Comparison of ENCODE assay signal across 8 cellular contexts in the genomic region with DNA sequence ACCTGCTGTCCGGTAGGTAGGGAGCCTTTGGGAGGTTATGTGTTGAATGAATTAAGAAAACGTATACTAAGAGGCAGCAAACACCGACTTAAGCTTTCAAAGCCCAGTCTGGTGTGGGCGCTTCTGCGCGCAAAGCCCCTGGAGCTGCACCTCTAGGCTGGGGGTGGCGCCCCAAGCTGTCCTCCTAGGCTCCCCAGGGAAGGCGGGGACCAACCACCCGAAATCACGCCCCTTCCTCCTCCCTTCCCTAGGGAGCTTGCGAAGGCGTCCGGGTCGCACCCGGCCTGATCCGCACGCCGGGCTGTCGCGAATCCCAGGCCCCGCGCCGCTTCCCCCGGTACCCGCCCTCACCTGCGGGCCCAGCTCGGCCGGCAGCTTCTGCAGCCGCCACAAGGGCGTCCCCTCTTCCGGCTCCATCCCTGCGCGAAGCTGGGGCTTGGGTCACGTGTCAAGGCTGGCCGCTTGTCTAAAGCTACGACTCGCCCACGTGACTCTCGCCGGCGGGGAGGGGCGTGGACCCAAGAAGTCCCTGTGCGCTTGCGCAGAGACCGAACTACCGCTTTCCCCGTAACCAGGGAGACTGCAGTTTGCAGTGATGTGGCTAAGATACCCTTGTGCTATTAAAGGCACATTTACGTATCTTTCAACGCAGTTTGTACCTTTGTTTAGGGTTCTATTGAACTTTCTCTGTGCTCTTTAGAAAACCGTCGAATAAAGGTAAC. TPM values are rescaled to one million over a fixed set of nuclear protein-coding genes. Genes with fewer than 3 reads are reported as not detected.
DNase-seq lines count a peak whose midpoint lies in the region; ATAC-seq lines count a peak whose summit lies in the region.

A gene (minus strand): TSS at position 468 of the 722 bp plus-strand sequence. CDS start 51 bp downstream, at position 417.

- peaks cover 38 to 51% (median 46%) of the 10 kb centered on the region in 4 donors for H3K4me1 Mint-ChIP-seq in CD4-positive, CD25-positive, alpha-beta regulatory T cell
- peaks cover 34% of the 10 kb centered on the region for H3K4me1 Mint-ChIP-seq in dendritic cell treated with granulocyte-macrophage colony-stimulating factor and Interleukin-4, amounts not matched to agents 40 ng/mL and 50 ng/mL, for 4 days (ENCODE audit: low read depth)

- no peaks in the 10 kb centered on the region for H3K9me3 ChIP-seq in CD4-positive, CD25-positive, alpha-beta regulatory T cell (ENCODE audit: control insufficient read depth in 2 of 2, low read length in 2 of 2)

- H3K9me3 Mint-ChIP-seq in CD4-positive, CD25-positive, alpha-beta regulatory T cell = no peaks in the 10 kb centered on the region
- no peaks in the 10 kb centered on the region for H3K9me3 Mint-ChIP-seq in dendritic cell treated with granulocyte-macrophage colony-stimulating factor and Interleukin-4, amounts not matched to agents 40 ng/mL and 50 ng/mL, for 4 days

- no peaks in the 10 kb centered on the region for H3K27me3 Mint-ChIP-seq in CD4-positive, CD25-positive, alpha-beta regulatory T cell
- no peaks in the 10 kb centered on the region for H3K27me3 Mint-ChIP-seq in dendritic cell treated with granulocyte-macrophage colony-stimulating factor and Interleukin-4, amounts not matched to agents 40 ng/mL and 50 ng/mL, for 4 days

- peak; percentile 96 to 98 (median 97) for DNase-seq in CD4-positive, CD25-positive, alpha-beta regulatory T cell
- peak; percentile 64 for DNase-seq in NCI-H748 treated with DMSO at 0.1 percent for 48 hours (lab: John Stamatoyannopoulos, UW)
- peak; percentile 94 to 97 for DNase-seq in activated CD4-positive, alpha-beta T cell treated with anti-CD3 and anti-CD28 coated beads, Interleukin-2, amount 50 U/mL, for 24 hours (ENCODE audit: low read depth in 1 of 2, low spot score in 1 of 2)
- peak; percentile 96 for DNase-seq in left lobe of liver (ENCODE audit: low spot score)
- peak; percentile 95 for DNase-seq in stimulated activated CD4-positive, alpha-beta T cell treated with anti-CD3 and anti-CD28 coated beads, Interleukin-2, amount 100 ng/mL, for 4 hours (ENCODE audit: low read depth)

- H3K4me3 Mint-ChIP-seq in CD4-positive, CD25-positive, alpha-beta regulatory T cell = peak within 1 kb of the TSS; percentile 91 to 96 (median 92)
- peak within 1 kb of the TSS; percentile 87 for H3K4me3 Mint-ChIP-seq in dendritic cell treated with granulocyte-macrophage colony-stimulating factor and Interleukin-4, amounts not matched to agents 40 ng/mL and 50 ng/mL, for 4 days

- peaks cover 8% of the 10 kb centered on the region for H3K36me3 ChIP-seq in CD4-positive, CD25-positive, alpha-beta regulatory T cell (ENCODE audit: control insufficient read depth, insufficient read depth, low read length)

- peak within 1 kb of the TSS; percentile 83 for H3K4me3 ChIP-seq in CD4-positive, CD25-positive, alpha-beta regulatory T cell (ENCODE audit: low read depth, low read length)

- intact Hi-C loops in dendritic cell treated with granulocyte-macrophage colony-stimulating factor and Interleukin-4, amounts not matched to agents 40 ng/mL and 50 ng/mL, for 4 days (cut with micrococcal nuclease) = loop anchor here (1.0 to 5.0 kb wide), 2 partner anchors 22 to 104 kb away; a partner anchor contains a TSS

- H3K36me3 Mint-ChIP-seq in CD4-positive, CD25-positive, alpha-beta regulatory T cell = peaks cover 11% of the 10 kb centered on the region
- peaks cover 18% of the 10 kb centered on the region for H3K36me3 Mint-ChIP-seq in dendritic cell treated with granulocyte-macrophage colony-stimulating factor and Interleukin-4, amounts not matched to agents 40 ng/mL and 50 ng/mL, for 4 days (ENCODE audit: low read depth)

- H3K27ac Mint-ChIP-seq in CD4-positive, CD25-positive, alpha-beta regulatory T cell = peak within 1 kb of the TSS; percentile 70 to 94 (median 91)
- peak within 1 kb of the TSS; percentile 93 for H3K27ac Mint-ChIP-seq in dendritic cell treated with granulocyte-macrophage colony-stimulating factor and Interleukin-4, amounts not matched to agents 40 ng/mL and 50 ng/mL, for 4 days

- H3K27me3 ChIP-seq in CD4-positive, CD25-positive, alpha-beta regulatory T cell (ENCODE audit: control insufficient read depth, insufficient read depth, low read length) = no peaks in the 10 kb centered on the region

- H3K27ac ChIP-seq in CD4-positive, CD25-positive, alpha-beta regulatory T cell (ENCODE audit: insufficient read depth, low read length, poor library complexity, severe bottlenecking) = peak within 1 kb of the TSS; percentile 83

- H3K4me1 ChIP-seq in CD4-positive, CD25-positive, alpha-beta regulatory T cell (ENCODE audit: control insufficient read depth, insufficient read depth, low read length, poor library complexity, severe bottlenecking) = peaks cover 17% of the 10 kb centered on the region

- ATAC-seq in CD4-positive, CD25-positive, alpha-beta regulatory T cell (ENCODE audit: low read depth in 2 of 2) = peak; percentile 96
- ATAC-seq in GM19395 (IDR thresholded peaks at IDR 0.05; ENCODE audit: unreplicated experiment) (peak; percentile 91), HG03565 (IDR thresholded peaks at IDR 0.05; ENCODE audit: unreplicated experiment) (peak; percentile 88), left lobe of liver (peak; percentile 97)

RNA-seq across cellular contexts. Expression of the gene that starts here (rescaled TPM):
- total RNA-seq in CD4-positive, CD25-positive, alpha-beta regulatory T cell = 9.3 TPM
- 10 to 100 TPM; 37.0 to 52.8 (median 40.7) TPM for polyA plus RNA-seq in CD4-positive, CD25-positive, alpha-beta regulatory T cell
- total RNA-seq in left lobe of liver = 4.9 TPM

Comparison
In these comparisons a context has a peak if more than half of its experiments do, and no peak if none do; other contexts are left out.
1. Peak in every context shown above with its lines: DNase-seq, ATAC-seq, H3K4me3 ChIP-seq and H3K27ac ChIP-seq.